8 cellular contexts compared by ENCODE assay signal in the genomic region with DNA sequence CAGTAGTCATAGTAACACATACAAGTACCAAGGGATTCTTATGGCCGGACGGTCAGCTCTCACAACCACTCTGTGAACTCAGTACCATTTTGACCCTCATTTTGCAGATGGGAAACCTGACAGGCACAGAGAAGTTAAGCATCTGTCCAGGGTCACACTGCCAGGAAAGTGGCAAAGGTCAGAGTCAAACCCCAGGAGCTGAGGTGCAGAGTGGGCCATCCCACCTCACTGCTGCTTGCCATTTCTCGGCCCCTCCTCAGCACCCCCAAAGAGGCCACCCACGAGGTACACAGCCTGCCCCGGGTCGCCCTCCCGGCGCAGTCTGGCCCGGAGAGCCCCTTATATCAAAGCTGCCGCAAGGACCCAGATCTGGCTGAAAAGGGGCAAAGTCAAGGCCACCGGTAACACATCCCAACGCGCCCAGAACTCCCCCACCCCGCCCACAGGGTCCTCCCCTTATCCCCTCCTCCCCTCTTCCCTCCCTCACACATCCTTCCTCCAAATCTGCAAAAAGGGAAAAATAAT. TPM values are rescaled to one million over a fixed set of nuclear protein-coding genes. Genes with fewer than 3 reads are reported as not detected.
DNase-seq lines count a peak whose midpoint lies in the region; ATAC-seq, FAIRE-seq and TF ChIP-seq lines count a peak whose summit lies in the region.

No MANE protein-coding gene starts in this region.

- no peaks in the 10 kb centered on the region for H3K36me3 ChIP-seq in right atrium auricular region
- no peaks in the 10 kb centered on the region for H3K36me3 ChIP-seq in bronchial epithelial cell (ENCODE audit: control insufficient read depth, insufficient read depth, low read length)
- H3K36me3 ChIP-seq in mucosa of descending colon (ENCODE audit: low read depth): no peaks in the 10 kb centered on the region

- no peak for FAIRE-seq in bronchial epithelial cell (lab: Jason Lieb, UNC)

- peak overlapping the region; percentile 99 to 100 for H3K27ac ChIP-seq in right atrium auricular region

- DNase-seq in right atrium auricular region (ENCODE audit: low spot score): no peak
- DNase-seq in left cardiac atrium: no peak
- no peak for DNase-seq in bronchial epithelial cell (ENCODE audit: low read depth)
- DNase-seq in mucosa of descending colon: peak in 2 of 3 donors; percentile 42 to 57
- no peak for DNase-seq in NOMO-1 (lab: John Stamatoyannopoulos, UW; ENCODE audit: unreplicated experiment in 2 of 2)

- H3K27me3 ChIP-seq in right atrium auricular region (no peaks in the 10 kb centered on the region), bronchial epithelial cell (ENCODE audit: control insufficient read depth, insufficient read depth, low read length) (no peaks in the 10 kb centered on the region)

- intact Hi-C loops in left cardiac atrium (cut with DNase I): loop anchor here (5.0 to 10.0 kb wide), 6 partner anchors 43 to 202 kb away; no protein-coding TSS in a partner anchor
- intact Hi-C loops in mucosa of descending colon (cut with DNase I, micrococcal nuclease): loop anchor here (10.0 kb wide), 2 partner anchors 199 to 209 kb away; no protein-coding TSS in a partner anchor

- no peaks in the 10 kb centered on the region for H3K9me3 ChIP-seq in right atrium auricular region
- no peaks in the 10 kb centered on the region for H3K9me3 ChIP-seq in mucosa of descending colon

- H3K4me3 ChIP-seq in right atrium auricular region (peak overlapping the region; percentile 97 to 98), bronchial epithelial cell (ENCODE audit: low read depth, low read length) (peak overlapping the region; percentile 88), mucosa of descending colon (peak overlapping the region; percentile 92)

- H3K4me1 ChIP-seq in right atrium auricular region: peaks cover 0 to 74% of the 10 kb centered on the region in 2 donors
- peaks cover 24% of the 10 kb centered on the region for H3K4me1 ChIP-seq in mucosa of descending colon (ENCODE audit: low read depth)

- ATAC-seq in left cardiac atrium: no peak
- ATAC-seq in mucosa of descending colon: no peak
- ATAC-seq in GM19452 (IDR thresholded peaks at IDR 0.05; ENCODE audit: unreplicated experiment): no peak
- no peak for ATAC-seq in HG03108 (IDR thresholded peaks at IDR 0.05; ENCODE audit: unreplicated experiment)
- ATAC-seq in GM21825 (IDR thresholded peaks at IDR 0.05; ENCODE audit: unreplicated experiment): no peak

- TF ChIP-seq CTCF in right atrium auricular region (IDR thresholded peaks at IDR 0.05): no peak
- TF ChIP-seq CTCF in bronchial epithelial cell (IDR thresholded peaks at IDR 0.05; ENCODE audit: insufficient read depth, low read length, severe bottlenecking): no peak
- no peak for TF ChIP-seq CTCF in mucosa of descending colon (IDR thresholded peaks at IDR 0.05)

RNA-seq across cellular contexts. Expression of gene NCOR2, which starts 1.7 kb away (rescaled TPM):
- total RNA-seq in right atrium auricular region: 100 to 1,000 TPM in 1 of 2 donors, 10 to 100 TPM in 1; 62.9 to 104 TPM
- 100 to 1,000 TPM; 117 to 154 TPM for total RNA-seq in left cardiac atrium
- total RNA-seq in bronchial epithelial cell: 20.1 and 20.3 TPM in 2 replicates
- 100 to 1,000 TPM; 159 to 269 (median 161) TPM for total RNA-seq in mucosa of descending colon

Comparison
In these comparisons a context has a peak if more than half of its experiments do, and no peak if none do; other contexts are left out.
1. DNase-seq: peak in mucosa of descending colon (2 of 3); none in right atrium auricular region (single experiment), left cardiac atrium (single experiment), bronchial epithelial cell (single experiment) and NOMO-1 (0 of 2).
2. Peak in every context shown above with its lines, with median percentiles within 50 percentile points of each other: H3K4me3 ChIP-seq.